Comparison of ENCODE assay signal across 8 cellular contexts in genomic region chr20:31566658-31567379, GRCh38. TPM values are rescaled to one million over a fixed set of nuclear protein-coding genes. Genes with fewer than 3 reads are reported as not detected.
A peak's percentile ranks its signal among the peaks of the same experiment; 100 is the strongest.
DNase-seq lines count a peak whose midpoint lies in the region; ATAC-seq lines count a peak whose summit lies in the region.

No MANE protein-coding gene starts in this region.

- peak; percentile 95 for DNase-seq in COLO668 (lab: John Stamatoyannopoulos, UW; ENCODE audit: unreplicated experiment)
- DNase-seq in M059J (ENCODE audit: low read depth): peak; percentile 58
- DNase-seq in T-helper 17 cell: no peak
- DNase-seq in left colon: peak in 1 of 2 donors; percentile 48
- DNase-seq in posterior vena cava (ENCODE audit: low spot score): no peak
- no peak for DNase-seq in amniotic stem cell (lab: John Stamatoyannopoulos, UW)

- ATAC-seq in T-helper 17 cell (peak; percentile 10), left colon (peak; percentile 33), GM18517 (IDR thresholded peaks at IDR 0.05; ENCODE audit: unreplicated experiment) (no peak), GM18858 (IDR thresholded peaks at IDR 0.05; ENCODE audit: unreplicated experiment) (no peak)

- H3K9me3 ChIP-seq in T-helper 17 cell (ENCODE audit: control insufficient read depth, low read length, poor library complexity, severe bottlenecking): no peaks in the 10 kb centered on the region

- H3K27me3 Mint-ChIP-seq in T-helper 17 cell: no peaks in the 10 kb centered on the region

- intact Hi-C loops in left colon (cut with DNase I, micrococcal nuclease): loop anchor here in 1 of 2 donors (10.0 kb wide), 1 partner anchor 48 kb away; no protein-coding TSS in a partner anchor
- intact Hi-C loops in posterior vena cava (cut with DNase I): loop anchor here in 1 of 2 donors (10.0 kb wide), 1 partner anchor 158 kb away; the partner anchor contains the start of gene BCL2L1

- peak overlapping the region; percentile 76 for H3K27ac Mint-ChIP-seq in T-helper 17 cell

- peak overlapping the region; percentile 25 for H3K4me3 Mint-ChIP-seq in T-helper 17 cell

- H3K4me1 Mint-ChIP-seq in T-helper 17 cell: peaks cover 6% of the 10 kb centered on the region

- peaks cover 6% of the 10 kb centered on the region for H3K36me3 Mint-ChIP-seq in T-helper 17 cell (ENCODE audit: low read depth)

RNA-seq across cellular contexts. Expression of gene ID1, which starts 38.3 kb away (rescaled TPM):
- 1,421 and 1,771 TPM in 2 replicates for total RNA-seq in M059J (2014; rRNA removed; shearing (Covaris generic))
- 1 to 10 TPM; 3.5 to 6.8 TPM for total RNA-seq in T-helper 17 cell
- total RNA-seq in left colon: 100 to 1,000 TPM; 298 to 363 TPM
- total RNA-seq in posterior vena cava: 100 to 1,000 TPM; 117 to 145 TPM

RNA-seq across cellular contexts. Expression of gene HM13, which starts 52.6 kb away (rescaled TPM):
- total RNA-seq in M059J (2014; rRNA removed; shearing (Covaris generic)): 244 and 248 TPM in 2 replicates
- total RNA-seq in T-helper 17 cell (100 to 1,000 TPM; 154 to 177 TPM), left colon (100 to 1,000 TPM; 122 to 135 TPM), posterior vena cava (100 to 1,000 TPM; 118 TPM)

Comparison
In these comparisons a context has a peak if more than half of its experiments do, and no peak if none do; other contexts are left out.
1. DNase-seq: peak in COLO668 (single experiment) and M059J (single experiment); none in T-helper 17 cell (0 of 3), posterior vena cava (single experiment) and amniotic stem cell (single experiment).
2. ATAC-seq: peak in T-helper 17 cell (single experiment) and left colon (single experiment); none in GM18517 (single experiment) and GM18858 (single experiment).
3. RNA of gene ID1, which starts 38.3 kb away (total RNA-seq): 1,421 to 1,771 TPM in M059J, 298 to 363 TPM in left colon and 117 to 145 TPM in posterior vena cava; 3.5 to 6.8 TPM in T-helper 17 cell; every median in the first group is over 10 times any median in the second.